ENCODE assay signal across 2 cellular contexts in the genomic region with DNA sequence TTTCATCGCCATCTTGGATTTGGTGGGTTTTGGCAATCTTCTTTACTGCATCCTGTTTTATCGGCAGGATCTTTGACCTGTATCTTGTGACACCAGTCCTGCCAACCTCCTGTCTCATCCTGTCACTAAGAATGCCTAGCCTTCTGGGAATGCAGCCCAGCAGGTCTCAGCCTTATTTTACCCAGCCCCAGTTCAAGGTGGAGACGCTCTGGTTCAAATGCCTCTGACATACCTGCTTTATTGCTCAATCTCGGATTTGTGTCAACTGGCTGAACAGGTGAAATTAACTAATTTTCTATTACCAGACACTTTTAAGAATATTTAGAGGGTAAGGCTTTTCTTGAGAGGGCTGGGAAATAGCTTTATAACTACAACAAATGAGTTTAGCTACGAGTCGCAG.
TF ChIP-seq lines count a peak whose summit lies in the region.

No MANE protein-coding gene starts in this region.

TF ChIP-seq in SK-N-SH, 30 proteins besides CTCF, POLR2A, EP300 and RAD21 (continues in another document):
- TF ChIP-seq PBX3 (IDR thresholded peaks at IDR 0.05): no peak
- TF ChIP-seq YY1 (IDR thresholded peaks at IDR 0.05; ENCODE audit: low read depth): no peak
- no peak for TF ChIP-seq CHD2 (IDR thresholded peaks at IDR 0.05; ENCODE audit: low read length, partially characterized antibody)
- no peak for TF ChIP-seq TEAD4 (IDR thresholded peaks at IDR 0.05; ENCODE audit: borderline replicate concordance, insufficient read depth)
- TF ChIP-seq, protein P1, sequence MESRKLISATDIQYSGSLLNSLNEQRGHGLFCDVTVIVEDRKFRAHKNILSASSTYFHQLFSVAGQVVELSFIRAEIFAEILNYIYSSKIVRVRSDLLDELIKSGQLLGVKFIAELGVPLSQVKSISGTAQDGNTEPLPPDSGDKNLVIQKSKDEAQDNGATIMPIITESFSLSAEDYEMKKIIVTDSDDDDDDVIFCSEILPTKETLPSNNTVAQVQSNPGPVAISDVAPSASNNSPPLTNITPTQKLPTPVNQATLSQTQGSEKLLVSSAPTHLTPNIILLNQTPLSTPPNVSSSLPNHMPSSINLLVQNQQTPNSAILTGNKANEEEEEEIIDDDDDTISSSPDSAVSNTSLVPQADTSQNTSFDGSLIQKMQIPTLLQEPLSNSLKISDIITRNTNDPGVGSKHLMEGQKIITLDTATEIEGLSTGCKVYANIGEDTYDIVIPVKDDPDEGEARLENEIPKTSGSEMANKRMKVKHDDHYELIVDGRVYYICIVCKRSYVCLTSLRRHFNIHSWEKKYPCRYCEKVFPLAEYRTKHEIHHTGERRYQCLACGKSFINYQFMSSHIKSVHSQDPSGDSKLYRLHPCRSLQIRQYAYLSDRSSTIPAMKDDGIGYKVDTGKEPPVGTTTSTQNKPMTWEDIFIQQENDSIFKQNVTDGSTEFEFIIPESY (IDR thresholded peaks at IDR 0.05; ENCODE audit: borderline replicate concordance, low read depth): no peak
- TF ChIP-seq MXI1 (IDR thresholded peaks at IDR 0.05; ENCODE audit: low read depth, low read length): no peak
- no peak for TF ChIP-seq USF2 (IDR thresholded peaks at IDR 0.05; ENCODE audit: borderline replicate concordance, low read depth, low read length)
- TF ChIP-seq TAF1 (IDR thresholded peaks at IDR 0.05; ENCODE audit: borderline replicate concordance, low read depth, low read length): no peak
- TF ChIP-seq, protein P2, sequence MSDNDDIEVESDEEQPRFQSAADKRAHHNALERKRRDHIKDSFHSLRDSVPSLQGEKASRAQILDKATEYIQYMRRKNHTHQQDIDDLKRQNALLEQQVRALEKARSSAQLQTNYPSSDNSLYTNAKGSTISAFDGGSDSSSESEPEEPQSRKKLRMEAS (IDR thresholded peaks at IDR 0.05; ENCODE audit: low read depth): no peak
- TF ChIP-seq, protein P3, sequence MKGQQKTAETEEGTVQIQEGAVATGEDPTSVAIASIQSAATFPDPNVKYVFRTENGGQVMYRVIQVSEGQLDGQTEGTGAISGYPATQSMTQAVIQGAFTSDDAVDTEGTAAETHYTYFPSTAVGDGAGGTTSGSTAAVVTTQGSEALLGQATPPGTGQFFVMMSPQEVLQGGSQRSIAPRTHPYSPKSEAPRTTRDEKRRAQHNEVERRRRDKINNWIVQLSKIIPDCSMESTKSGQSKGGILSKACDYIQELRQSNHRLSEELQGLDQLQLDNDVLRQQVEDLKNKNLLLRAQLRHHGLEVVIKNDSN (IDR thresholded peaks at IDR 0.05; ENCODE audit: borderline replicate concordance, low read depth): no peak
- TF ChIP-seq GATA2 (CRISPR knock-in tag; IDR thresholded peaks at IDR 0.05): no peak
- no peak for TF ChIP-seq ELF1 (IDR thresholded peaks at IDR 0.05)
- TF ChIP-seq, protein P4, sequence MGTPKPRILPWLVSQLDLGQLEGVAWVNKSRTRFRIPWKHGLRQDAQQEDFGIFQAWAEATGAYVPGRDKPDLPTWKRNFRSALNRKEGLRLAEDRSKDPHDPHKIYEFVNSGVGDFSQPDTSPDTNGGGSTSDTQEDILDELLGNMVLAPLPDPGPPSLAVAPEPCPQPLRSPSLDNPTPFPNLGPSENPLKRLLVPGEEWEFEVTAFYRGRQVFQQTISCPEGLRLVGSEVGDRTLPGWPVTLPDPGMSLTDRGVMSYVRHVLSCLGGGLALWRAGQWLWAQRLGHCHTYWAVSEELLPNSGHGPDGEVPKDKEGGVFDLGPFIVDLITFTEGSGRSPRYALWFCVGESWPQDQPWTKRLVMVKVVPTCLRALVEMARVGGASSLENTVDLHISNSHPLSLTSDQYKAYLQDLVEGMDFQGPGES (IDR thresholded peaks at IDR 0.05; ENCODE audit: low read depth, low read length): no peak
- TF ChIP-seq NFIC (IDR thresholded peaks at IDR 0.05; ENCODE audit: borderline replicate concordance): no peak
- no peak for TF ChIP-seq RFX5 (IDR thresholded peaks at IDR 0.05; ENCODE audit: low read length)
- no peak for TF ChIP-seq JUND (IDR thresholded peaks at IDR 0.05)
- TF ChIP-seq FOXM1 (IDR thresholded peaks at IDR 0.05; ENCODE audit: low read depth): no peak
- TF ChIP-seq SIN3A (IDR thresholded peaks at IDR 0.05; ENCODE audit: borderline replicate concordance, low read depth, low read length): no peak
- no peak for TF ChIP-seq GABPA (IDR thresholded peaks at IDR 0.05; ENCODE audit: low read depth)

TF ChIP-seq in SK-N-SH treated with all-trans-retinoic acid at 6 μM for 48 hours, 23 proteins besides CTCF, POLR2A, EP300 and RAD21 (continued from another document):
- no peak for TF ChIP-seq ESRRG (CRISPR knock-in tag; IDR thresholded peaks at IDR 0.05)
- TF ChIP-seq RARB (CRISPR knock-in tag; IDR thresholded peaks at IDR 0.05): no peak
- no peak for TF ChIP-seq CSDC2 (CRISPR knock-in tag; IDR thresholded peaks at IDR 0.05)
- no peak for TF ChIP-seq ZNF70 (CRISPR knock-in tag; IDR thresholded peaks at IDR 0.05)
- TF ChIP-seq OSR1 (CRISPR knock-in tag; IDR thresholded peaks at IDR 0.05): no peak
- TF ChIP-seq, protein P5, sequence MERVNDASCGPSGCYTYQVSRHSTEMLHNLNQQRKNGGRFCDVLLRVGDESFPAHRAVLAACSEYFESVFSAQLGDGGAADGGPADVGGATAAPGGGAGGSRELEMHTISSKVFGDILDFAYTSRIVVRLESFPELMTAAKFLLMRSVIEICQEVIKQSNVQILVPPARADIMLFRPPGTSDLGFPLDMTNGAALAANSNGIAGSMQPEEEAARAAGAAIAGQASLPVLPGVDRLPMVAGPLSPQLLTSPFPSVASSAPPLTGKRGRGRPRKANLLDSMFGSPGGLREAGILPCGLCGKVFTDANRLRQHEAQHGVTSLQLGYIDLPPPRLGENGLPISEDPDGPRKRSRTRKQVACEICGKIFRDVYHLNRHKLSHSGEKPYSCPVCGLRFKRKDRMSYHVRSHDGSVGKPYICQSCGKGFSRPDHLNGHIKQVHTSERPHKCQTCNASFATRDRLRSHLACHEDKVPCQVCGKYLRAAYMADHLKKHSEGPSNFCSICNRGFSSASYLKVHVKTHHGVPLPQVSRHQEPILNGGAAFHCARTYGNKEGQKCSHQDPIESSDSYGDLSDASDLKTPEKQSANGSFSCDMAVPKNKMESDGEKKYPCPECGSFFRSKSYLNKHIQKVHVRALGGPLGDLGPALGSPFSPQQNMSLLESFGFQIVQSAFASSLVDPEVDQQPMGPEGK (CRISPR knock-in tag; IDR thresholded peaks at IDR 0.05; ENCODE audit: borderline replicate concordance): no peak
- TF ChIP-seq TSHZ2 (CRISPR knock-in tag; IDR thresholded peaks at IDR 0.05): no peak
- TF ChIP-seq ZNF565 (CRISPR knock-in tag; conservative IDR thresholded peaks at IDR 0.05; ENCODE audit: low read depth): no peak
- no peak for TF ChIP-seq TOX (CRISPR knock-in tag; IDR thresholded peaks at IDR 0.05; ENCODE audit: borderline replicate concordance)
- TF ChIP-seq, protein P6, sequence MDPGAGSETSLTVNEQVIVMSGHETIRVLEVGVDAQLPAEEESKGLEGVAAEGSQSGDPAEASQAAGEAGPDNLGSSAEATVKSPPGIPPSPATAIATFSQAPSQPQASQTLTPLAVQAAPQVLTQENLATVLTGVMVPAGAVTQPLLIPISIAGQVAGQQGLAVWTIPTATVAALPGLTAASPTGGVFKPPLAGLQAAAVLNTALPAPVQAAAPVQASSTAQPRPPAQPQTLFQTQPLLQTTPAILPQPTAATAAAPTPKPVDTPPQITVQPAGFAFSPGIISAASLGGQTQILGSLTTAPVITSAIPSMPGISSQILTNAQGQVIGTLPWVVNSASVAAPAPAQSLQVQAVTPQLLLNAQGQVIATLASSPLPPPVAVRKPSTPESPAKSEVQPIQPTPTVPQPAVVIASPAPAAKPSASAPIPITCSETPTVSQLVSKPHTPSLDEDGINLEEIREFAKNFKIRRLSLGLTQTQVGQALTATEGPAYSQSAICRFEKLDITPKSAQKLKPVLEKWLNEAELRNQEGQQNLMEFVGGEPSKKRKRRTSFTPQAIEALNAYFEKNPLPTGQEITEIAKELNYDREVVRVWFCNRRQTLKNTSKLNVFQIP (CRISPR knock-in tag; IDR thresholded peaks at IDR 0.05; ENCODE audit: borderline replicate concordance, low read depth): no peak
- no peak for TF ChIP-seq PPARA (CRISPR knock-in tag; IDR thresholded peaks at IDR 0.05; ENCODE audit: borderline replicate concordance)
- TF ChIP-seq ZC3H10 (CRISPR knock-in tag; IDR thresholded peaks at IDR 0.05): no peak
- TF ChIP-seq ISL1 (CRISPR knock-in tag; IDR thresholded peaks at IDR 0.05): no peak
